ENCODE assay signal across 8 cellular contexts in genomic region chr5:10251409-10251808, GRCh38. TPM values are rescaled to one million over a fixed set of nuclear protein-coding genes. Genes with fewer than 3 reads are reported as not detected.
DNase-seq lines count a peak whose midpoint lies in the region; ATAC-seq and TF ChIP-seq lines count a peak whose summit lies in the region.

No MANE protein-coding gene starts in this region.

- WGBS in esophagus squamous epithelium, 2 donors: 20 to 22% methylated on average over 7 of the region's 7 CpGs

- peak overlapping the region; percentile 94 for H3K27ac Mint-ChIP-seq in GM23338

- peaks cover 90% of the 10 kb centered on the region for H3K79me2 ChIP-seq in GM23338 (replicated peaks; ENCODE audit: insufficient read depth)

- H3K4me1 ChIP-seq in GM23338 (ENCODE audit: insufficient read depth) (peaks cover 17% of the 10 kb centered on the region), Peyer's patch (peaks cover 0 to 25% (median 9%) of the 10 kb centered on the region in 4 donors), esophagus squamous epithelium (peaks cover 8 to 62% (median 26%) of the 10 kb centered on the region in 3 donors), gastrocnemius medialis (peaks cover 27 to 30% of the 10 kb centered on the region in 2 donors)

- peak overlapping the region; percentile 99 for H3K4me3 Mint-ChIP-seq in GM23338

- peaks cover 7% of the 10 kb centered on the region for H3K27me3 Mint-ChIP-seq in GM23338 (ENCODE audit: insufficient read depth, low read depth, poor library complexity)

- H3K9me3 Mint-ChIP-seq in GM23338: no peaks in the 10 kb centered on the region; the same call in 2 of the 3 replicates

- peaks cover 32% of the 10 kb centered on the region for H3K36me3 ChIP-seq in GM23338 (ENCODE audit: insufficient read depth)
- H3K36me3 ChIP-seq in Peyer's patch: peaks cover 0 to 35% (median 0%) of the 10 kb centered on the region in 3 donors
- H3K36me3 ChIP-seq in esophagus squamous epithelium: peaks cover 0 to 33% (median 18%) of the 10 kb centered on the region in 3 donors
- H3K36me3 ChIP-seq in gastrocnemius medialis: peaks cover 3 to 22% of the 10 kb centered on the region in 2 donors

- in situ Hi-C loops in gastrocnemius medialis (cut with MboI; ENCODE audit: low sequenced_read_pairs in 4 of 4): loop anchor here in 1 of 4 donors (10.0 kb wide), 1 partner anchor 183 kb away; no protein-coding TSS in a partner anchor

- H3K27ac ChIP-seq in GM23338 (ENCODE audit: low read depth) (0 out of 2 replicates have a peak overlapping the region, but pooled peaks have one; percentile 75), Peyer's patch (no peak overlapping the region), esophagus squamous epithelium (peak overlapping the region in 3 of 4 donors; percentile 93 to 98 (median 94)), gastrocnemius medialis (peak overlapping the region; percentile 92 to 97 (median 95))

- ATAC-seq in GM23338: no peak
- no peak for ATAC-seq in gastrocnemius medialis
- no peak for ATAC-seq in HG02642 (IDR thresholded peaks at IDR 0.05; ENCODE audit: poor library complexity, unreplicated experiment)
- ATAC-seq in HG03520 (IDR thresholded peaks at IDR 0.05; ENCODE audit: unreplicated experiment): no peak

- TF ChIP-seq CTCF in GM23338 (conservative IDR thresholded peaks at IDR 0.05; ENCODE audit: low read depth in 2 of 2) (no peak), Peyer's patch (IDR thresholded peaks at IDR 0.05) (no peak), esophagus squamous epithelium (IDR thresholded peaks at IDR 0.05) (no peak), gastrocnemius medialis (IDR thresholded peaks at IDR 0.05 in 4 of 5, conservative IDR thresholded peaks at IDR 0.05 in 1 of 5) (no peak)

- H3K36me3 Mint-ChIP-seq in GM23338 (ENCODE audit: low read depth): peaks cover 57% of the 10 kb centered on the region

- DNase-seq in GM23338 (ENCODE audit: low spot score): no peak
- DNase-seq in Peyer's patch: no peak
- DNase-seq in esophagus squamous epithelium (lab: John Stamatoyannopoulos, UW): no peak
- DNase-seq in gastrocnemius medialis: no peak
- DNase-seq in DMS114 treated with DMSO at 0.1 percent for 48 hours (lab: John Stamatoyannopoulos, UW; ENCODE audit: unreplicated experiment): no peak
- no peak for DNase-seq in stimulated activated CD4-positive, alpha-beta T cell treated with anti-CD3 and anti-CD28 coated beads, Interleukin-2, amount 100 ng/mL, for 24 hours

- peaks cover 26% of the 10 kb centered on the region for H3K4me1 Mint-ChIP-seq in GM23338

- no peak for TF ChIP-seq POLR2A in Peyer's patch (IDR thresholded peaks at IDR 0.05)
- TF ChIP-seq POLR2A in esophagus squamous epithelium (IDR thresholded peaks at IDR 0.05): no peak
- TF ChIP-seq POLR2A in gastrocnemius medialis (IDR thresholded peaks at IDR 0.05): no peak

- peaks cover 50% of the 10 kb centered on the region for H4K20me1 ChIP-seq in GM23338 (replicated peaks; ENCODE audit: insufficient read depth)

- H3K4me2 ChIP-seq in GM23338: peak overlapping the region; percentile 100

- H2AFZ ChIP-seq in GM23338: no peak overlapping the region

- peaks cover 9% of the 10 kb centered on the region; the same call in 1 of the 2 replicates for H3F3A ChIP-seq in GM23338 (replicated peaks; ENCODE audit: low read depth)

- no peaks in the 10 kb centered on the region for H3K9me2 ChIP-seq in GM23338 (ENCODE audit: insufficient read depth)

- intact Hi-C loops in esophagus squamous epithelium (cut with DNase I) (no loop called here), gastrocnemius medialis (cut with DNase I; ENCODE audit: low total_unique reads) (loop anchor here (5.0 kb wide), 1 partner anchor 511 kb away; the partner anchor contains the start of gene DAP)

- H3K27me3 ChIP-seq in GM23338 (ENCODE audit: insufficient read depth) (no peaks in the 10 kb centered on the region), Peyer's patch (no peaks in the 10 kb centered on the region), esophagus squamous epithelium (no peaks in the 10 kb centered on the region), gastrocnemius medialis (no peaks in the 10 kb centered on the region)

- H3K4me3 ChIP-seq in GM23338: peak overlapping the region; percentile 100
- H3K4me3 ChIP-seq in Peyer's patch: peak overlapping the region; percentile 68 to 97 (median 89)
- peak overlapping the region; percentile 73 to 96 (median 85) for H3K4me3 ChIP-seq in esophagus squamous epithelium
- H3K4me3 ChIP-seq in gastrocnemius medialis: peak overlapping the region; percentile 68 to 99 (median 96)

- H3K9me3 ChIP-seq in Peyer's patch (no peaks in the 10 kb centered on the region), esophagus squamous epithelium (no peaks in the 10 kb centered on the region), gastrocnemius medialis (no peaks in the 10 kb centered on the region)

TF ChIP-seq in GM23338, 12 proteins besides CTCF, POLR2A, EP300 and RAD21 (continues in another document):
- no peak for TF ChIP-seq ZNF114 (CRISPR knock-in tag; IDR thresholded peaks at IDR 0.05)
- TF ChIP-seq POLR2AphosphoS5 (IDR thresholded peaks at IDR 0.05; ENCODE audit: low read depth): no peak
- TF ChIP-seq EZH2 (IDR thresholded peaks at IDR 0.05; ENCODE audit: low read depth, unreplicated experiment): no peak

RNA-seq across cellular contexts. Expression of gene CCT5, which starts 1.3 kb away (rescaled TPM):
- total RNA-seq in GM23338 (2014; rRNA removed; shearing (Covaris generic)): 604 and 661 TPM in 2 replicates
- 576 and 627 TPM in 2 replicates for polyA plus RNA-seq in GM23338 (2016; fragmentation: Nextera tagmentation; extraction: Ambion mirVana)
- total RNA-seq in Peyer's patch: 100 to 1,000 TPM in 1 of 4 donors, 10 to 100 TPM in 3; 61.9 to 113 (median 81.0) TPM
- 100 to 1,000 TPM; 122 to 331 (median 226) TPM for total RNA-seq in esophagus squamous epithelium
- 100 to 1,000 TPM; 201 to 329 (median 267) TPM for total RNA-seq in gastrocnemius medialis

RNA-seq across cellular contexts. Expression of gene ATPSCKMT, which starts 1.7 kb away (rescaled TPM):
- 19.3 and 22.9 TPM in 2 replicates for total RNA-seq in GM23338 (2014; rRNA removed; shearing (Covaris generic))
- polyA plus RNA-seq in GM23338 (2016; fragmentation: Nextera tagmentation; extraction: Ambion mirVana): 8.9 and 10.0 TPM in 2 replicates
- total RNA-seq in Peyer's patch: 10 to 100 TPM; 14.9 to 25.6 (median 21.3) TPM
- 10 to 100 TPM; 10.3 to 18.5 (median 15.9) TPM for total RNA-seq in esophagus squamous epithelium
- 10 to 100 TPM in 2 of 4 donors, 1 to 10 TPM in 2; 9.2 to 18.2 (median 10.5) TPM for total RNA-seq in gastrocnemius medialis

RNA-seq across cellular contexts. Expression of gene CMBL, which starts 56.3 kb away (rescaled TPM):
- total RNA-seq in GM23338 (2014; rRNA removed; shearing (Covaris generic)): 13.2 and 23.3 TPM in 2 replicates
- 23.5 and 24.1 TPM in 2 replicates for polyA plus RNA-seq in GM23338 (2016; fragmentation: Nextera tagmentation; extraction: Ambion mirVana)
- total RNA-seq in Peyer's patch (100 to 1,000 TPM in 3 of 4 donors, 10 to 100 TPM in 1; 17.3 to 166 (median 120) TPM), esophagus squamous epithelium (1 to 10 TPM; 1.1 to 2.1 (median 1.8) TPM), gastrocnemius medialis (10 to 100 TPM in 3 of 4 donors, 1 to 10 TPM in 1; 7.8 to 46.7 (median 35.6) TPM)

Comparison
In these comparisons a context has a peak if more than half of its experiments do, and no peak if none do; other contexts are left out.
1. H3K27ac ChIP-seq: peak in GM23338 (single experiment), esophagus squamous epithelium (3 of 4) and gastrocnemius medialis (4 of 4); none in Peyer's patch (0 of 4).
2. Peak in every context shown above with its lines, with median percentiles within 50 percentile points of each other: H3K4me3 ChIP-seq.